In genomic region chr2:65608966-65609365, GRCh38 we compare ENCODE assay signal across 21 cellular contexts.
"Had no signal": no experiment of that assay in that cellular context is flagged by ENCODE, and none has a peak within 500 bp of the region (broad histone marks: within the 10 kb centered on the region; RNA-seq: fewer than 3 reads in every experiment).

No MANE protein-coding gene starts in this region.

- H3K4me3 ChIP-seq: left lung, lung, spleen, vagina had no signal

- H3K4me3 Mint-ChIP-seq: activated naive CD8-positive, alpha-beta T cell treated with anti-CD3 and anti-CD28 coated beads for 36 hours; activated T-cell treated with anti-CD3 and anti-CD28 coated beads, Interleukin-2, amount 50 U/mL, for 4 hours; mesothelial cell of epicardium; naive thymus-derived CD8-positive, alpha-beta T cell; stimulated activated naive CD8-positive, alpha-beta T cell treated with anti-CD3 and anti-CD28 coated beads, Interleukin-15, amount 100 ng/mL, for 72 hours had no signal

- H3K4me1 ChIP-seq: left lung had no signal

- H3K36me3 ChIP-seq: left lung, spleen, vagina had no signal

- H3K36me3 Mint-ChIP-seq: activated naive CD8-positive, alpha-beta T cell treated with anti-CD3 and anti-CD28 coated beads for 36 hours; mesothelial cell of epicardium; naive thymus-derived CD8-positive, alpha-beta T cell had no signal

- H3K9me3 ChIP-seq: left lung, spleen, vagina had no signal

- H3K27me3 ChIP-seq: foreskin keratinocyte, left lung, spleen, vagina had no signal

- H3K9me3 Mint-ChIP-seq: activated naive CD8-positive, alpha-beta T cell treated with anti-CD3 and anti-CD28 coated beads for 36 hours; activated T-cell treated with anti-CD3 and anti-CD28 coated beads, Interleukin-2, amount 50 U/mL, for 4 hours; activated T-helper 2 cell treated with anti-CD3 and anti-CD28 coated beads, Interferon-gamma antibody, Interleukin-2, Interleukin-4, amounts not matched to agents 10 μg/mL and 5 μg/mL and 100 μg/mL, durations not matched to agents 14 hours and 24 hours and 36 hours; naive thymus-derived CD8-positive, alpha-beta T cell; stimulated activated naive CD8-positive, alpha-beta T cell treated with anti-CD3 and anti-CD28 coated beads, Interleukin-15, amount 100 ng/mL, for 72 hours had no signal

- H3K27ac Mint-ChIP-seq: activated naive CD8-positive, alpha-beta T cell treated with anti-CD3 and anti-CD28 coated beads for 36 hours; activated T-helper 2 cell treated with anti-CD3 and anti-CD28 coated beads, Interferon-gamma antibody, Interleukin-2, Interleukin-4, amounts not matched to agents 10 μg/mL and 5 μg/mL and 100 μg/mL, durations not matched to agents 14 hours and 24 hours and 36 hours; naive thymus-derived CD8-positive, alpha-beta T cell; stimulated activated naive CD8-positive, alpha-beta T cell treated with anti-CD3 and anti-CD28 coated beads, Interleukin-15, amount 100 ng/mL, for 72 hours had no signal

- H3K27ac ChIP-seq: foreskin keratinocyte, left lung, spleen, vagina had no signal

- H3K27me3 Mint-ChIP-seq: activated naive CD8-positive, alpha-beta T cell treated with anti-CD3 and anti-CD28 coated beads for 36 hours had no signal

- ATAC-seq: activated T-cell treated with anti-CD3 and anti-CD28 coated beads, Interleukin-2, amount 50 U/mL, for 4 hours; foreskin keratinocyte; left lung; naive thymus-derived CD8-positive, alpha-beta T cell; stimulated activated naive CD8-positive, alpha-beta T cell treated with anti-CD3 and anti-CD28 coated beads, Interleukin-15, amount 100 ng/mL, for 72 hours had no signal

- DNase-seq: activated CD4-positive, alpha-beta T cell treated with anti-CD3 and anti-CD28 coated beads, Interleukin-2, amount 50 U/mL, for 48 hours; activated CD8-positive, alpha-beta memory T cell treated with anti-CD3 and anti-CD28 coated beads, Interleukin-2, amount 50 U/mL, for 48 hours; activated naive CD4-positive, alpha-beta T cell; activated naive CD8-positive, alpha-beta T cell treated with anti-CD3 and anti-CD28 coated beads for 36 hours; activated T-cell treated with anti-CD3 and anti-CD28 coated beads, Interleukin-2, amount 50 U/mL, for 4 hours; cerebellar nuclear complex; cortex of kidney; foreskin keratinocyte; kidney; left lung; naive thymus-derived CD8-positive, alpha-beta T cell; nucleus accumbens; spleen; stimulated activated CD4-positive, alpha-beta T cell treated with anti-CD3 and anti-CD28 coated beads, Interleukin-4, amount 100 ng/mL, for 24 hours; stimulated activated naive CD8-positive, alpha-beta T cell treated with anti-CD3 and anti-CD28 coated beads, Interleukin-15, amount 100 ng/mL, for 72 hours; T-helper 9 cell; trophoblast cell had no signal
